In the genomic region with DNA sequence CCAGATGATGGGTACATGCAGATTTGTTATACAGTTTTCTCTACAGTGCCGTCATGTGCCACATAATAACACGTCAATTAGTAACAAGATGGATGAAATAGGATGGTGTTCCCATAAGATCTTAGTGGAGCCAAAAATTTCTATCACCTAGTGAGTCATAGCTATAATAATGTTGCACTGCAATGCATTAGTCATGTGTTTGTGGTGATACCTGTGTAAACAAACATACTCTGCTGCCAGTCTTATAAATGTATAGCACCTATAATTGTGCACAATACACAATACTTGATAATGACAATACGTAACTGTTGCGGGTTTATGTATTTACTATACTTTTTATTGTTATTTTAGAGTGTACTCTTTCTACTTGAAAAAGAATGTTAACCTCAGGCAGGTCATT, we compare ENCODE assay signal across 18 cellular contexts.
DNase-seq lines count a peak whose midpoint lies in the region; ATAC-seq and TF ChIP-seq lines count a peak whose summit lies in the region.
"Had no signal": no experiment of that assay in that cellular context is flagged by ENCODE, and none has a peak within 500 bp of the region (broad histone marks: within the 10 kb centered on the region; RNA-seq: fewer than 3 reads in every experiment).

No MANE protein-coding gene starts in this region.

- no peaks in the 10 kb centered on the region for H3K36me3 Mint-ChIP-seq in HFFc6 (ENCODE audit: low read depth)

- no peak overlapping the region for H3K27ac ChIP-seq in RWPE1
- H3K27ac ChIP-seq in foreskin keratinocyte, result no peak overlapping the region
- H3K27ac ChIP-seq in Karpas-422 (ENCODE audit: low read length), result no peak overlapping the region
- H3K27ac ChIP-seq: GM23248, HL-60 had no signal

- no peak overlapping the region for H2AFZ ChIP-seq in Karpas-422 (ENCODE audit: low read length)
- H2AFZ ChIP-seq: GM23248 had no signal

- no peaks in the 10 kb centered on the region for H3K79me2 ChIP-seq in Karpas-422 (ENCODE audit: low read length)

- TF ChIP-seq CTCF in RWPE1 (conservative IDR thresholded peaks at IDR 0.05; ENCODE audit: low read depth), result no peak
- TF ChIP-seq CTCF in foreskin keratinocyte (conservative IDR thresholded peaks at IDR 0.05), result no peak
- no peak for TF ChIP-seq CTCF in HFFc6 (IDR thresholded peaks at IDR 0.05)

- no peaks in the 10 kb centered on the region for H3K27me3 Mint-ChIP-seq in HFFc6 (ENCODE audit: insufficient read depth)
- H3K27me3 Mint-ChIP-seq: B cell; CD4-positive, alpha-beta T cell had no signal

- H3K27me3 ChIP-seq in foreskin keratinocyte, result no peaks in the 10 kb centered on the region
- H3K27me3 ChIP-seq in Karpas-422 (ENCODE audit: low read length), result no peaks in the 10 kb centered on the region

- H3K4me3 Mint-ChIP-seq in HFFc6, result no peak overlapping the region
- H3K4me3 Mint-ChIP-seq: B cell; CD4-positive, alpha-beta T cell; T-helper 1 cell treated with Interleukin-12 subunit alpha and Interleukin-12 subunit beta and Interleukin-4 antibody, amounts not matched to agents 30 μg/mL and 1 μg/mL, for 36 hours had no signal

- H3K9me3 Mint-ChIP-seq in HFFc6, result peaks cover 20% of the 10 kb centered on the region
- H3K9me3 Mint-ChIP-seq: CD4-positive, alpha-beta T cell; T-helper 1 cell treated with Interleukin-12 subunit alpha and Interleukin-12 subunit beta and Interleukin-4 antibody, amounts not matched to agents 30 μg/mL and 1 μg/mL, for 36 hours had no signal

- no peak overlapping the region for H3K27ac Mint-ChIP-seq in HFFc6
- H3K27ac Mint-ChIP-seq: B cell; CD4-positive, alpha-beta T cell; T-helper 1 cell treated with Interleukin-12 subunit alpha and Interleukin-12 subunit beta and Interleukin-4 antibody, amounts not matched to agents 30 μg/mL and 1 μg/mL, for 36 hours had no signal

- DNase-seq in H4 (ENCODE audit: low spot score), result peak; percentile 23
- peak; percentile 23 for DNase-seq in LoVo (ENCODE audit: low spot score)
- peak; percentile 45 for DNase-seq in RWPE1 (ENCODE audit: low spot score)
- DNase-seq in foreskin keratinocyte, result peak; percentile 2 to 36
- no peak for DNase-seq in Karpas-422
- no peak for DNase-seq in foreskin melanocyte
- DNase-seq in HFFc6, result no peak
- DNase-seq: Calu3; CD4-positive, alpha-beta T cell; DND-41; GF-D8; GM23248; NCI-H446 treated with DMSO at 0.1 percent for 48 hours; Right ventricle myocardium superior had no signal

- H3K4me1 ChIP-seq in foreskin keratinocyte (no peaks in the 10 kb centered on the region), Karpas-422 (ENCODE audit: low read length) (no peaks in the 10 kb centered on the region)

- peak; percentile 92 for ATAC-seq in foreskin keratinocyte
- ATAC-seq: SK-N-SH treated with all-trans-retinoic acid at 6 μM for 48 hours had no signal

- CTCF ChIA-PET in RWPE1 (lab: Yijun Ruan, JAX), result no interaction called here

- H3K9ac ChIP-seq in Karpas-422 (ENCODE audit: low read length), result no peak overlapping the region
- H3K9ac ChIP-seq: GM23248 had no signal

- H3K36me3 ChIP-seq in Karpas-422 (ENCODE audit: insufficient read depth, low read length), result no peaks in the 10 kb centered on the region

- POLR2A ChIA-PET in RWPE1 (lab: Yijun Ruan, JAX; ENCODE audit: low non-redundant PET), result no interaction called here

- no peaks in the 10 kb centered on the region for H4K20me1 ChIP-seq in Karpas-422 (ENCODE audit: insufficient read depth, low read depth, low read length)

- H3K9me2 ChIP-seq in Karpas-422 (replicated peaks; ENCODE audit: insufficient read depth, low read length), result no peaks in the 10 kb centered on the region

- no peaks in the 10 kb centered on the region for H3K4me1 Mint-ChIP-seq in HFFc6 (ENCODE audit: low read depth)
- H3K4me1 Mint-ChIP-seq: B cell had no signal

- H3K9me3 ChIP-seq in Karpas-422 (ENCODE audit: low read length), result peaks cover 9% of the 10 kb centered on the region; the same call in 1 of the 2 replicates

- no peak overlapping the region for H3K4me3 ChIP-seq in Karpas-422 (ENCODE audit: low read length)
- H3K4me3 ChIP-seq: GM23248 had no signal

- H3K4me2 ChIP-seq in Karpas-422 (ENCODE audit: low read depth, low read length, poor library complexity, severe bottlenecking), result no peak overlapping the region

Comparison
In these comparisons a context has a peak if more than half of its experiments do, and no peak if none do; other contexts are left out.
1. DNase-seq: peak in H4 (single experiment), LoVo (single experiment), RWPE1 (single experiment) and foreskin keratinocyte (2 of 2); none in Karpas-422 (single experiment), foreskin melanocyte (single experiment) and HFFc6 (single experiment).